In genomic region chr2:16933355-16933754, GRCh38 we compare ENCODE assay signal across 24 cellular contexts.
"Had no signal": no experiment of that assay in that cellular context is flagged by ENCODE, and none has a peak within 500 bp of the region (broad histone marks: within the 10 kb centered on the region; RNA-seq: fewer than 3 reads in every experiment).

No MANE protein-coding gene starts in this region.

- H3K9me3 ChIP-seq: heart left ventricle, pancreas, prostate gland, right lobe of liver, spleen, testis, tibial nerve, upper lobe of right lung, vagina had no signal

- ATAC-seq: effector memory CD8-positive, alpha-beta T cell; heart left ventricle; left colon; left ventricle myocardium superior; natural killer cell treated with Interleukin-12 subunit alpha and Interleukin-12 subunit beta and Interleukin-15 and Interleukin-18, amount 100 ng/mL, for 72 hours; pancreas; right lobe of liver; stimulated activated naive B cell treated with anti-CD40 and anti-IgM and Interleukin-4, amounts not matched to agents 10 μg/mL and 1 μg/mL and 100 μg/mL, for 72 hours; stimulated activated naive CD8-positive, alpha-beta T cell treated with anti-CD3 and anti-CD28 coated beads, Interleukin-15, amount 100 ng/mL, for 72 hours; upper lobe of right lung had no signal

- H3K4me1 ChIP-seq: heart left ventricle, pancreas, prostate gland, right lobe of liver, spleen, testis, tibial nerve, upper lobe of right lung, vagina had no signal

- H3K27me3 ChIP-seq: heart left ventricle, pancreas, right lobe of liver, spleen, testis, tibial nerve, upper lobe of right lung, vagina had no signal

- DNase-seq: effector memory CD8-positive, alpha-beta T cell; erythroblast; heart left ventricle; hippocampal formation; left colon; left ventricle myocardium superior; mesenchymal stem cell; midbrain; occipital lobe; pancreas; right lobe of liver; spleen; stimulated activated CD4-positive, alpha-beta T cell treated with anti-CD3 and anti-CD28 coated beads, Interleukin-15, amount 100 ng/mL, for 24 hours; stimulated activated CD4-positive, alpha-beta T cell treated with anti-CD3 and anti-CD28 coated beads, Interleukin-1b, Interleukin-23, amount 100 ng/mL, for 48 hours; stimulated activated CD4-positive, alpha-beta T cell treated with anti-CD3 and anti-CD28 coated beads, Interleukin-4, amount 100 ng/mL, for 4 hours; stimulated activated naive B cell treated with anti-CD40 and anti-IgM and Interleukin-4, amounts not matched to agents 10 μg/mL and 1 μg/mL and 100 μg/mL, for 72 hours; stimulated activated naive CD8-positive, alpha-beta T cell treated with anti-CD3 and anti-CD28 coated beads, Interleukin-15, amount 100 ng/mL, for 72 hours; testis; upper lobe of right lung had no signal

- H3K27ac ChIP-seq: heart left ventricle, pancreas, prostate gland, right lobe of liver, spleen, testis, tibial nerve, upper lobe of right lung, vagina had no signal

- H3K36me3 ChIP-seq: heart left ventricle, pancreas, prostate gland, right lobe of liver, spleen, tibial nerve, upper lobe of right lung, vagina had no signal

- H3K4me3 ChIP-seq: heart left ventricle, lung, pancreas, prostate gland, right lobe of liver, spleen, testis, tibial nerve, upper lobe of right lung, vagina had no signal
